In genomic region chr15:43096411-43096810, GRCh38 we compare ENCODE assay signal across 31 cellular contexts.
"Had no signal": no experiment of that assay in that cellular context is flagged by ENCODE, and none has a peak within 500 bp of the region (broad histone marks: within the 10 kb centered on the region; RNA-seq: fewer than 3 reads in every experiment).

No MANE protein-coding gene starts in this region.

- H3K4me3 ChIP-seq: colonic mucosa, pancreas, prostate gland, suprapubic skin, tibial artery, upper lobe of right lung had no signal

- H3K9me3 Mint-ChIP-seq: activated CD8-positive, alpha-beta T cell treated with anti-CD3 and anti-CD28 coated beads for 36 hours; activated naive CD4-positive, alpha-beta T cell treated with anti-CD3 and anti-CD28 coated beads for 36 hours; activated T-helper 1 cell treated with anti-CD3 and anti-CD28 coated beads, Interleukin-12 subunit alpha, Interleukin-12 subunit beta, Interleukin-2, Interleukin-4 antibody, amounts not matched to agents 30 ng/mL and 10 ng/mL and 1 ng/mL, durations not matched to agents 14 hours and 24 hours and 36 hours; neural crest cell; stimulated activated naive B cell treated with anti-CD40 and anti-IgM and Interleukin-4, amounts not matched to agents 10 μg/mL and 1 μg/mL and 100 μg/mL, for 72 hours; T-helper 1 cell treated with Interleukin-12 subunit alpha and Interleukin-12 subunit beta and Interleukin-4 antibody, amounts not matched to agents 30 μg/mL and 1 μg/mL, for 36 hours had no signal

- H3K36me3 ChIP-seq: colonic mucosa, pancreas, prostate gland had no signal

- H3K27me3 Mint-ChIP-seq: activated CD8-positive, alpha-beta T cell treated with anti-CD3 and anti-CD28 coated beads for 36 hours; stimulated activated naive B cell treated with anti-CD40 and anti-IgM and Interleukin-4, amounts not matched to agents 10 μg/mL and 1 μg/mL and 100 μg/mL, for 72 hours had no signal

- H3K27ac Mint-ChIP-seq: activated CD8-positive, alpha-beta T cell treated with anti-CD3 and anti-CD28 coated beads for 36 hours; activated naive CD4-positive, alpha-beta T cell treated with anti-CD3 and anti-CD28 coated beads for 36 hours; activated T-helper 1 cell treated with anti-CD3 and anti-CD28 coated beads, Interleukin-12 subunit alpha, Interleukin-12 subunit beta, Interleukin-2, Interleukin-4 antibody, amounts not matched to agents 30 ng/mL and 10 ng/mL and 1 ng/mL, durations not matched to agents 14 hours and 24 hours and 36 hours; stimulated activated naive B cell treated with anti-CD40 and anti-IgM and Interleukin-4, amounts not matched to agents 10 μg/mL and 1 μg/mL and 100 μg/mL, for 72 hours; T-helper 1 cell treated with Interleukin-12 subunit alpha and Interleukin-12 subunit beta and Interleukin-4 antibody, amounts not matched to agents 30 μg/mL and 1 μg/mL, for 36 hours had no signal

- DNase-seq: activated CD4-positive, alpha-beta T cell treated with anti-CD3 and anti-CD28 coated beads for 48 hours; activated CD8-positive, alpha-beta T cell treated with anti-CD3 and anti-CD28 coated beads for 36 hours; activated effector memory CD4-positive, alpha-beta T cell treated with anti-CD3 and anti-CD28 coated beads, Interleukin-2, amount 50 U/mL, for 16 hours; activated naive CD4-positive, alpha-beta T cell treated with anti-CD3 and anti-CD28 coated beads for 36 hours; cerebellar nuclear complex; colonic mucosa; effector CD8-positive, alpha-beta T cell; erythroblast; head of caudate nucleus; hippocampal formation; left cardiac atrium; left ventricle myocardium superior; nucleus accumbens; pancreas; retina; small intestine; stimulated activated CD4-positive, alpha-beta T cell treated with anti-CD3 and anti-CD28 coated beads, Interleukin-1b, Interleukin-23, amount 100 ng/mL, for 48 hours; stimulated activated CD4-positive, alpha-beta T cell treated with anti-CD3 and anti-CD28 coated beads, Interleukin-4, amount 100 ng/mL, for 4 hours; stimulated activated CD8-positive, alpha-beta memory T cell treated with anti-CD3 and anti-CD28 coated beads, Interleukin-4, amount 100 ng/mL, for 48 hours; stimulated activated naive B cell treated with anti-CD40 and anti-IgM and Interleukin-4, amounts not matched to agents 10 μg/mL and 1 μg/mL and 100 μg/mL, for 72 hours; SW 1271; T-helper 9 cell; tibial artery; upper lobe of right lung had no signal

- H3K27me3 ChIP-seq: colonic mucosa, pancreas, suprapubic skin, tibial artery, upper lobe of right lung had no signal

- H3K4me1 ChIP-seq: colonic mucosa, prostate gland had no signal

- H3K27ac ChIP-seq: colonic mucosa, pancreas, prostate gland, suprapubic skin, tibial artery, upper lobe of right lung, VCaP had no signal

- H3K9me3 ChIP-seq: colonic mucosa, pancreas, prostate gland, suprapubic skin, tibial artery, upper lobe of right lung had no signal

- ATAC-seq: left cardiac atrium, left ventricle myocardium superior, pancreas, sciatic nerve, upper lobe of right lung had no signal

- H3K4me3 Mint-ChIP-seq: activated CD8-positive, alpha-beta T cell treated with anti-CD3 and anti-CD28 coated beads for 36 hours; activated naive CD4-positive, alpha-beta T cell treated with anti-CD3 and anti-CD28 coated beads for 36 hours; activated T-helper 1 cell treated with anti-CD3 and anti-CD28 coated beads, Interleukin-12 subunit alpha, Interleukin-12 subunit beta, Interleukin-2, Interleukin-4 antibody, amounts not matched to agents 30 ng/mL and 10 ng/mL and 1 ng/mL, durations not matched to agents 14 hours and 24 hours and 36 hours; neural crest cell; stimulated activated naive B cell treated with anti-CD40 and anti-IgM and Interleukin-4, amounts not matched to agents 10 μg/mL and 1 μg/mL and 100 μg/mL, for 72 hours; T-helper 1 cell treated with Interleukin-12 subunit alpha and Interleukin-12 subunit beta and Interleukin-4 antibody, amounts not matched to agents 30 μg/mL and 1 μg/mL, for 36 hours had no signal
